ENCODE assay signal across 1 cellular context in genomic region chr2:240455227-240455718, GRCh38.
A peak's percentile ranks its signal among the peaks of the same experiment; 100 is the strongest.
TF ChIP-seq lines count a peak whose summit lies in the region.

No MANE protein-coding gene starts in this region.

TF ChIP-seq in HepG2, 621 proteins besides CTCF, POLR2A, EP300 and RAD21 (continued from another document):
- TF ChIP-seq PATZ1 (CRISPR knock-in tag; IDR thresholded peaks at IDR 0.05) (peak; percentile 74), ZNF383 (CRISPR knock-in tag; IDR thresholded peaks at IDR 0.05; ENCODE audit: borderline replicate concordance) (no peak), RBM39 (IDR thresholded peaks at IDR 0.05; ENCODE audit: low read depth, low read length, poor library complexity, severe bottlenecking) (peak; percentile 14), ZNF652 (CRISPR knock-in tag; IDR thresholded peaks at IDR 0.05; ENCODE audit: borderline replicate concordance, low read depth) (no peak), JARID2 (CRISPR knock-in tag; IDR thresholded peaks at IDR 0.05; ENCODE audit: insufficient replicate concordance) (no peak)
